ENCODE assay signal across 25 cellular contexts in the genomic region with DNA sequence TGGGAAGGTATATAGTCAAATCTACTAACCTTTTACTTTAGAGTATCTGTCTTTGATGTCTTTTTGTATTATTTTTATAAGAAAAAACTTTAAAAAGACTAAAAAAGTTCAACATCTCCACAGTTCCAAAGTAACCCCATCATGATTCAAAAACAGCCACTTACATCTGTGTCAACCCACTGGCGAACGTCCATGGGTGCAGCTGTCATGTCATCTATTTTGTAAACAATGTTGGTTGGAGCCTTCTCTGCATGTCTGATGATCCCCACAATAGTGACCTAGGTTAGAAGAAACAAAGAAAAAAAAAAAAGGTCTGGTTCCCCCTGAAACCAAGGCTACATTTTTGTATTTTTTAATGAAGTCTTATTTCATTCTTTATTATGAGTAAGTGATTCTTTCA. TPM values are rescaled to one million over a fixed set of nuclear protein-coding genes. Genes with fewer than 3 reads are reported as not detected.
"Had no signal": no experiment of that assay in that cellular context is flagged by ENCODE, and none has a peak within 500 bp of the region (broad histone marks: within the 10 kb centered on the region; RNA-seq: fewer than 3 reads in every experiment).

No MANE protein-coding gene starts in this region.

- DNase-seq: activated CD4-positive, alpha-beta T cell treated with anti-CD3 and anti-CD28 coated beads for 48 hours; activated CD4-positive, alpha-beta T cell treated with anti-CD3 and anti-CD28 coated beads, Interleukin-2, amount 50 U/mL, for 48 hours; activated CD8-positive, alpha-beta memory T cell treated with anti-CD3 and anti-CD28 coated beads for 24 hours; activated gamma-delta T cell; activated naive CD4-positive, alpha-beta T cell treated with anti-CD3 and anti-CD28 coated beads, Interleukin-2, amount 10 ng/mL, durations not matched to agents 7 days and 5 days; activated naive CD8-positive, alpha-beta T cell treated with anti-CD3 and anti-CD28 coated beads, Interleukin-2, amount 10 ng/mL, durations not matched to agents 7 days and 5 days; brain microvascular endothelial cell; cortex of kidney; heart left ventricle; hypothalamus; immature natural killer cell; kidney; midbrain; right lobe of liver; small intestine; stimulated activated CD4-positive, alpha-beta T cell treated with anti-CD3 and anti-CD28 coated beads, Interleukin-4, amount 100 ng/mL, for 24 hours; stimulated activated naive CD8-positive, alpha-beta T cell treated with anti-CD3 and anti-CD28 coated beads, Interleukin-15, amount 100 ng/mL, for 72 hours; tibial artery had no signal

- H3K9me3 ChIP-seq: heart left ventricle, right lobe of liver, tibial artery had no signal

- H3K4me1 ChIP-seq: tibial artery had no signal

- H3K4me3 ChIP-seq: heart left ventricle, right lobe of liver, tibial artery had no signal

- ATAC-seq: heart left ventricle; natural killer cell treated with Interleukin-12 subunit alpha and Interleukin-12 subunit beta and Interleukin-15 and Interleukin-18, amount 100 ng/mL, for 72 hours; right lobe of liver; stimulated activated effector memory CD8-positive, alpha-beta T cell treated with anti-CD3 and anti-CD28 coated beads, Interleukin-12 subunit alpha, Interleukin-12 subunit beta, amount 100 ng/mL, for 72 hours; stimulated activated naive CD8-positive, alpha-beta T cell treated with anti-CD3 and anti-CD28 coated beads, Interleukin-15, amount 100 ng/mL, for 72 hours had no signal

- H3K27ac ChIP-seq: brain microvascular endothelial cell, heart left ventricle, right lobe of liver, tibial artery, VCaP had no signal

- H3K27me3 ChIP-seq: brain microvascular endothelial cell, heart left ventricle, right lobe of liver, tibial artery had no signal

RNA-seq across cellular contexts. Expression of gene SMPDL3B, which starts 28.0 kb away (rescaled TPM):
- total RNA-seq: cardiac septum, endothelial cell of umbilical vein, fibroblast of villous mesenchyme had no signal
- polyA plus RNA-seq: fibroblast of lung had no signal
